23 cellular contexts compared by ENCODE assay signal in genomic region chr6:125477141-125477540, GRCh38.
"Had no signal": no experiment of that assay in that cellular context is flagged by ENCODE, and none has a peak within 500 bp of the region (broad histone marks: within the 10 kb centered on the region; RNA-seq: fewer than 3 reads in every experiment).

No MANE protein-coding gene starts in this region.

- H3K27me3 ChIP-seq: cardiac muscle cell, MG63, Peyer's patch, SJCRH30 had no signal

- H3K9ac ChIP-seq: SK-N-SH had no signal

- H3K4me2 ChIP-seq: SK-N-SH had no signal

- H3K27ac ChIP-seq: cardiac muscle cell, Peyer's patch, RWPE1, SJCRH30 had no signal

- H3K9me3 ChIP-seq: MG63, Peyer's patch, SJCRH30, SK-N-SH had no signal

- DNase-seq: activated CD4-positive, alpha-beta T cell treated with anti-CD3 and anti-CD28 coated beads for 48 hours; activated CD4-positive, alpha-beta T cell treated with anti-CD3 and anti-CD28 coated beads, Interleukin-2, amount 50 U/mL, for 48 hours; activated CD4-positive, CD25-positive, alpha-beta regulatory T cell treated with anti-CD3 and anti-CD28 coated beads, Interleukin-2, amount 50 U/mL, for 72 hours; activated CD8-positive, alpha-beta memory T cell treated with anti-CD3 and anti-CD28 coated beads, Interleukin-2, amount 10 ng/mL, durations not matched to agents 7 days and 5 days; activated effector memory CD4-positive, alpha-beta T cell treated with Interleukin-2 at 50 U/mL for 16 hours; activated naive CD4-positive, alpha-beta T cell; activated T-cell treated with anti-CD3 and anti-CD28 coated beads, Interleukin-2, amount 50 U/mL, for 24 hours; amniotic stem cell; MV-4-11; NCI-H1092 treated with DMSO at 0.1 percent for 48 hours; NCI-H1417 treated with DMSO at 0.1 percent for 48 hours; NCI-H1694 treated with DMSO at 0.1 percent for 48 hours; NCI-H2081; NCI-H510A treated with DMSO at 0.1 percent for 48 hours; NCI-H69; Peyer's patch; Right ventricle myocardium superior; SJCRH30; SK-N-SH; T-helper 1 cell had no signal

- H3K4me1 ChIP-seq: Peyer's patch, SJCRH30 had no signal

- H3K4me3 ChIP-seq: cardiac muscle cell, MG63, Peyer's patch, SJCRH30 had no signal

- H3K36me3 ChIP-seq: cardiac muscle cell, MG63, Peyer's patch, SJCRH30 had no signal
